Comparison of ENCODE assay signal across 18 cellular contexts in genomic region chr6:105495515-105495914, GRCh38.
DNase-seq lines count a peak whose midpoint lies in the region; ATAC-seq and TF ChIP-seq lines count a peak whose summit lies in the region.
"Had no signal": no experiment of that assay in that cellular context is flagged by ENCODE, and none has a peak within 500 bp of the region (broad histone marks: within the 10 kb centered on the region; RNA-seq: fewer than 3 reads in every experiment).

No MANE protein-coding gene starts in this region.

- CTCF ChIA-PET in activated CD8-positive, alpha-beta memory T cell treated with anti-CD3 and anti-CD28 coated beads, Interleukin-2, amount 10 ng/mL, durations not matched to agents 7 days and 5 days (lab: Charles Lee), result no interaction called here

- intact Hi-C loops in right cardiac atrium (cut with DNase I), result no loop called here

- H2AFZ ChIP-seq in KMS-11 (ENCODE audit: low read depth), result no peak overlapping the region

- no peaks in the 10 kb centered on the region for H4K20me1 ChIP-seq in KMS-11 (ENCODE audit: insufficient read depth)

- peaks cover 24% of the 10 kb centered on the region for H3K36me3 Mint-ChIP-seq in activated CD8-positive, alpha-beta memory T cell treated with anti-CD3 and anti-CD28 coated beads, Interleukin-2, amount 10 ng/mL, durations not matched to agents 7 days and 5 days
- H3K36me3 Mint-ChIP-seq: activated naive CD4-positive, alpha-beta T cell treated with anti-CD3 and anti-CD28 coated beads, Interleukin-2, amount 50 U/mL, for 72 hours; CD4-positive, alpha-beta memory T cell had no signal

- TF ChIP-seq CTCF in KMS-11 (conservative IDR thresholded peaks at IDR 0.05; ENCODE audit: low read depth, low read length), result no peak

- DNase-seq in right cardiac atrium (no peak), islet precursor cell (no peak)
- DNase-seq in activated CD8-positive, alpha-beta memory T cell treated with anti-CD3 and anti-CD28 coated beads, Interleukin-2, amount 10 ng/mL, durations not matched to agents 7 days and 5 days, result no peak
- DNase-seq in central memory CD4-positive, alpha-beta T cell, result no peak
- DNase-seq: activated CD4-positive, alpha-beta T cell treated with anti-CD3 and anti-CD28 coated beads, Interleukin-2, amount 50 U/mL, for 1 hour; activated T-cell treated with anti-CD3 and anti-CD28 coated beads, Interleukin-2, amount 50 U/mL, for 24 hours; brain microvascular endothelial cell; CD4-positive, alpha-beta memory T cell; dermis blood vessel endothelial cell; NCI-H2107; NCI-H82 had no signal

- H3K27ac Mint-ChIP-seq in activated CD8-positive, alpha-beta memory T cell treated with anti-CD3 and anti-CD28 coated beads, Interleukin-2, amount 10 ng/mL, durations not matched to agents 7 days and 5 days, result no peak overlapping the region
- H3K27ac Mint-ChIP-seq: activated naive CD4-positive, alpha-beta T cell treated with anti-CD3 and anti-CD28 coated beads, Interleukin-2, amount 50 U/mL, for 72 hours; activated T-cell treated with anti-CD3 and anti-CD28 coated beads, Interleukin-2, amount 50 U/mL, for 24 hours; CD4-positive, alpha-beta memory T cell had no signal

- no peak overlapping the region for H3K9ac ChIP-seq in KMS-11

- peaks cover 17% of the 10 kb centered on the region for H3K4me1 Mint-ChIP-seq in activated CD8-positive, alpha-beta memory T cell treated with anti-CD3 and anti-CD28 coated beads, Interleukin-2, amount 10 ng/mL, durations not matched to agents 7 days and 5 days
- H3K4me1 Mint-ChIP-seq: CD4-positive, alpha-beta memory T cell had no signal

- H3K9me3 Mint-ChIP-seq in activated CD8-positive, alpha-beta memory T cell treated with anti-CD3 and anti-CD28 coated beads, Interleukin-2, amount 10 ng/mL, durations not matched to agents 7 days and 5 days (ENCODE audit: low read depth), result peaks cover 3% of the 10 kb centered on the region
- H3K9me3 Mint-ChIP-seq: activated T-cell treated with anti-CD3 and anti-CD28 coated beads, Interleukin-2, amount 50 U/mL, for 24 hours; CD4-positive, alpha-beta memory T cell had no signal

- no peaks in the 10 kb centered on the region for H3K27me3 Mint-ChIP-seq in activated CD8-positive, alpha-beta memory T cell treated with anti-CD3 and anti-CD28 coated beads, Interleukin-2, amount 10 ng/mL, durations not matched to agents 7 days and 5 days
- H3K27me3 Mint-ChIP-seq: activated T-cell treated with anti-CD3 and anti-CD28 coated beads, Interleukin-2, amount 50 U/mL, for 24 hours; CD4-positive, alpha-beta memory T cell had no signal

- no peak overlapping the region for H3K4me3 Mint-ChIP-seq in activated CD8-positive, alpha-beta memory T cell treated with anti-CD3 and anti-CD28 coated beads, Interleukin-2, amount 10 ng/mL, durations not matched to agents 7 days and 5 days
- H3K4me3 Mint-ChIP-seq: activated T-cell treated with anti-CD3 and anti-CD28 coated beads, Interleukin-2, amount 50 U/mL, for 24 hours; CD4-positive, alpha-beta memory T cell had no signal

- H3K79me2 ChIP-seq in KMS-11 (ENCODE audit: insufficient read depth, low read depth), result no peaks in the 10 kb centered on the region

- WGBS in right cardiac atrium, result 88% methylated on average over 6 of the region's 6 CpGs

- no peaks in the 10 kb centered on the region for H3K9me3 ChIP-seq in right cardiac atrium (ENCODE audit: control insufficient read depth, low read length)
- H3K9me3 ChIP-seq: HAP-1, suprapubic skin had no signal

- H3K27ac ChIP-seq in KMS-11 (no peak overlapping the region), right cardiac atrium (ENCODE audit: low read length) (no peak overlapping the region)
- H3K27ac ChIP-seq: brain microvascular endothelial cell, suprapubic skin had no signal

- peaks cover 57% of the 10 kb centered on the region for H3K4me1 ChIP-seq in KMS-11 (ENCODE audit: low read depth, poor library complexity, severe bottlenecking)
- H3K4me1 ChIP-seq in right cardiac atrium (ENCODE audit: control insufficient read depth, insufficient read depth, low read length), result peaks cover 7% of the 10 kb centered on the region

- peak overlapping the region; percentile 40; the same call in 1 of the 2 replicates for H3K4me2 ChIP-seq in KMS-11

- H3K36me3 ChIP-seq in KMS-11 (ENCODE audit: insufficient read depth), result no peaks in the 10 kb centered on the region
- H3K36me3 ChIP-seq: brain microvascular endothelial cell, HAP-1, suprapubic skin had no signal

- no peak overlapping the region for H3K4me3 ChIP-seq in KMS-11 (IDR thresholded peaks at IDR 0.05; ENCODE audit: insufficient read depth, low read depth, low read length)
- no peak overlapping the region for H3K4me3 ChIP-seq in right cardiac atrium (ENCODE audit: low read length)
- H3K4me3 ChIP-seq: HAP-1, suprapubic skin had no signal

- ATAC-seq in GM18499 (IDR thresholded peaks at IDR 0.05; ENCODE audit: insufficient read depth, unreplicated experiment), result peak; percentile 52
- ATAC-seq in GM19372 (IDR thresholded peaks at IDR 0.05; ENCODE audit: low read depth, unreplicated experiment), result peak; percentile 49
- ATAC-seq in HG02678 (IDR thresholded peaks at IDR 0.05; ENCODE audit: unreplicated experiment), result peak; percentile 45
- ATAC-seq in right cardiac atrium, result no peak
- ATAC-seq in activated CD8-positive, alpha-beta memory T cell treated with anti-CD3 and anti-CD28 coated beads, Interleukin-2, amount 10 ng/mL, durations not matched to agents 7 days and 5 days, result no peak
- ATAC-seq: activated naive CD4-positive, alpha-beta T cell treated with anti-CD3 and anti-CD28 coated beads, Interleukin-2, amount 50 U/mL, for 72 hours had no signal

- no peaks in the 10 kb centered on the region for H3K27me3 ChIP-seq in KMS-11 (ENCODE audit: insufficient read depth, low read depth)
- H3K27me3 ChIP-seq in right cardiac atrium (ENCODE audit: control insufficient read depth, insufficient read depth), result no peaks in the 10 kb centered on the region
- H3K27me3 ChIP-seq: brain microvascular endothelial cell, suprapubic skin had no signal

Comparison
In these comparisons a context has a peak if more than half of its experiments do, and no peak if none do; other contexts are left out.
1. ATAC-seq: peak in GM18499 (single experiment), GM19372 (single experiment) and HG02678 (single experiment); none in right cardiac atrium (0 of 2) and activated CD8-positive, alpha-beta memory T cell treated with anti-CD3 and anti-CD28 coated beads, Interleukin-2, amount 10 ng/mL, durations not matched to agents 7 days and 5 days (single experiment).